In the genomic region with DNA sequence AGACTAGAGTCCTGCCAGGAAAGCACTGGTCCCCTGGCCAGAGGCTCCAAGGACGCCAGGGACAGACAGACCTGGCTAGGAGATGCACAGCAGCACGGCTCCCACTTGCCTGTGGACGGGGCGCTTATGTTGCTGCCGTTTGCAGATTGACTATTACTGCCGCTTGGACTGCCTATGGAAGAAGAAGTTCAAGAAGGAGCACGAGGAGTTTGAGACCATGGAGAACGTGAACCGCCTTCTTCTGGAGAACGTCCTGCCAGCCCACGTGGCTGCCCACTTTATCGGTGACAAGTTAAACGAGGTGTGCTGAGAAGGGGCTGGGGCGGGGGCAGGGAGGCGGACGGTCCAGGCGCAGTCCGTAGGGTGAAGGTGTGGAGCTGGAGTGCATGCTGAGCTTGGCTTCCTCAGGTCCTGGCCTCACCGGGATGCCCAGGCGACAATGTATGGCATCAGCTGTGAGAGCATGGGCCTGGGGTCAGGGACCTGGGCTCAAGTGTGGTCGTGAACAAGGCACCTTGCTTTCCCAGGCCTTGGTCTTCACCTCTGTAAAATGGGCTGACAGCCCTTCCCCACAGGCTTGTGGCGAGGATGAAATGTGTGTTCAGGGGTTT, we compare ENCODE assay signal across 3 cellular contexts.
TF ChIP-seq lines count a peak whose summit lies in the region.

No MANE protein-coding gene starts in this region.

TF ChIP-seq in SK-N-SH, 30 proteins besides CTCF, POLR2A, EP300 and RAD21:
- TF ChIP-seq POLR2AphosphoS5 (IDR thresholded peaks at IDR 0.05; ENCODE audit: low read depth, low read length) (0 out of 2 replicates have a peak, but pooled peaks have one; percentile 35), SMC3 (IDR thresholded peaks at IDR 0.05; ENCODE audit: low read depth, low read length) (no peak)

TF ChIP-seq in SK-N-SH treated with all-trans-retinoic acid at 6 μM for 48 hours, 23 proteins besides CTCF, POLR2A, EP300 and RAD21:
- no peak for TF ChIP-seq PPARA (CRISPR knock-in tag; IDR thresholded peaks at IDR 0.05; ENCODE audit: borderline replicate concordance)
- no peak for TF ChIP-seq ZNF8 (CRISPR knock-in tag; IDR thresholded peaks at IDR 0.05)

TF ChIP-seq in GM12878, 131 proteins besides CTCF, POLR2A, EP300 and RAD21:
- TF ChIP-seq NBN (IDR thresholded peaks at IDR 0.05), result no peak
- TF ChIP-seq, protein P1, sequence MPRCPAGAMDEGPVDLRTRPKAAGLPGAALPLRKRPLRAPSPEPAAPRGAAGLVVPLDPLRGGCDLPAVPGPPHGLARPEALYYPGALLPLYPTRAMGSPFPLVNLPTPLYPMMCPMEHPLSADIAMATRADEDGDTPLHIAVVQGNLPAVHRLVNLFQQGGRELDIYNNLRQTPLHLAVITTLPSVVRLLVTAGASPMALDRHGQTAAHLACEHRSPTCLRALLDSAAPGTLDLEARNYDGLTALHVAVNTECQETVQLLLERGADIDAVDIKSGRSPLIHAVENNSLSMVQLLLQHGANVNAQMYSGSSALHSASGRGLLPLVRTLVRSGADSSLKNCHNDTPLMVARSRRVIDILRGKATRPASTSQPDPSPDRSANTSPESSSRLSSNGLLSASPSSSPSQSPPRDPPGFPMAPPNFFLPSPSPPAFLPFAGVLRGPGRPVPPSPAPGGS (IDR thresholded peaks at IDR 0.05; ENCODE audit: borderline replicate concordance, insufficient read depth, low read depth, low read length, poor library complexity, severe bottlenecking), result peak; percentile 25
